Comparison of ENCODE assay signal across 6 cellular contexts in the genomic region with DNA sequence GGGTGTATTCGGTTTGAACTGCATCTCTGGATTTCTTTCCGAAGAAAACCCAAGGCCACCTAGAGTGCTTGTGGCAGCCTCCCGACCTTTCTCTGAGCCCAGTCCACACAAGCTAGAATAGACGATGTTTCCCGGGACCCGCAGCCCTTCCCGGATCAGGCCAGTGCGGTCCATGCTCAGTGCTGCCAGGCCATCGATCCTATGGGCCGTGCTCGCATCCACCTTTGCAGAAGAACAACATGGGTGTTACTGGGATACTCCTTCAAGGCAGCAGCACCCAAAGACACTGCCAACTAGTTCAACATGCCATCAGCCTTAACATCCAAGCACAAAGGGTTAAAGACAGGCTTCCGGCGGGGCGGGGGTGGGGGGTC.
"Had no signal": no experiment of that assay in that cellular context is flagged by ENCODE, and none has a peak within 500 bp of the region (broad histone marks: within the 10 kb centered on the region; RNA-seq: fewer than 3 reads in every experiment).

No MANE protein-coding gene starts in this region.

- DNase-seq: IMR-90, KBM-7 had no signal

- H3K27ac ChIP-seq: HL-60 had no signal

- ATAC-seq: HepG2, K562 had no signal

- H3K4me3 ChIP-seq: K562 had no signal

- H3K9me3 Mint-ChIP-seq: IgD-negative memory B cell had no signal

- H3K4me3 Mint-ChIP-seq: IgD-negative memory B cell had no signal
